Comparison of ENCODE assay signal across 10 cellular contexts in the genomic region with DNA sequence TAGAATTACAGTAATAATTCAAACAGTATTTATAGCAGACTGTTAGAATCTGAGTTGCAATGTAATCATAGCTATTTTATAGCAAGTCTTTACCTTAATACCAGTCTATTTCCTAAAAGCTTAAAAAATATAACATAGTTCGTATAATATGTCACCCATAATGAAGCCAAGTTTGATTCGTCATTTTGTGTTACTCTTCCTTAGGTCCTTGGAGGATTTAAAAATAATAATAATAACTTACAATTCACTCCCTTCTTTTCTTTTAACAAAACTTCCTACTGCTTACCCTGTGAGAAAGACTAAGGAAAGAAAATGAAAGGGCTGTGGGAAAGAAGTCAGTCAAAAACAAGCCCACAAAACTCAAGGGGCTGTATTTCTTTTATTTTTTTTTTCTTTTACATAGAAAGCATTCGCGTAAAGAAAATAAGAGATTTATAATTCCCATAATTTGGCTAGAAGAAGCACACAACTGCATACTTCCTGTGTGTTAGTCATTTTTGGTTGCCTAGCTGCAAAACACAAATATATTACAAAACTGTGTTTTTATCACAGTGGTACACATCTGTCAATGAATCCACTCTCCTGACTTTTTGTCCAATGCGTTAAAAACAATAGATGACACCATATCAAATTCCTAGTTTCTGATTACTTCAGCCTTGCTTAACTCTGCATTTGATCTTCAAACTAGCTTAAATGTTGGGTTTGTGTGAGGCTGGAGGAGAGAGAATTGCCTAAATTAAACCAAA.
DNase-seq lines count a peak whose midpoint lies in the region; FAIRE-seq and TF ChIP-seq lines count a peak whose summit lies in the region.
"Had no signal": no experiment of that assay in that cellular context is flagged by ENCODE, and none has a peak within 500 bp of the region (broad histone marks: within the 10 kb centered on the region; RNA-seq: fewer than 3 reads in every experiment).

No MANE protein-coding gene starts in this region.

- H3K4me1 ChIP-seq in breast epithelium, result no peaks in the 10 kb centered on the region

- peak overlapping the region; percentile 73 to 86 for H3K27ac ChIP-seq in breast epithelium

- H3K4me3 ChIP-seq in breast epithelium, result no peak overlapping the region

- H3K36me3 ChIP-seq in breast epithelium, result no peaks in the 10 kb centered on the region

- TF ChIP-seq POLR2A in breast epithelium (IDR thresholded peaks at IDR 0.05) (no peak), H54 (IDR thresholded peaks at IDR 0.05; ENCODE audit: low read depth, low read length) (no peak)

- TF ChIP-seq CTCF in breast epithelium (IDR thresholded peaks at IDR 0.05), result no peak

- DNase-seq in HCEC 1CT (peak; percentile 91), breast epithelium (ENCODE audit: low spot score in 2 of 2) (no peak), hepatic stellate cell (ENCODE audit: low spot score) (peak; percentile 44), smooth muscle cell of the brain vasculature (ENCODE audit: low read depth, low spot score) (peak; percentile 55), NAMALWA (ENCODE audit: low spot score) (no peak), COR-L47 (lab: John Stamatoyannopoulos, UW) (no peak), H54 (ENCODE audit: insufficient read length, low spot score) (no peak)
- DNase-seq in activated naive CD4-positive, alpha-beta T cell (lab: John Stamatoyannopoulos, UW), result no peak
- DNase-seq: Karpas-422, NCI-H82 had no signal

- no peak for FAIRE-seq in H54 (lab: Jason Lieb, UNC)

- intact Hi-C loops in breast epithelium (cut with DNase I; ENCODE audit: low total_unique reads), result no loop called here

- H3K27me3 ChIP-seq in breast epithelium, result no peaks in the 10 kb centered on the region

- no peaks in the 10 kb centered on the region for H3K9me3 ChIP-seq in breast epithelium

Comparison
In these comparisons a context has a peak if more than half of its experiments do, and no peak if none do; other contexts are left out.
1. DNase-seq: peak in HCEC 1CT (single experiment), hepatic stellate cell (single experiment) and smooth muscle cell of the brain vasculature (single experiment); none in breast epithelium (0 of 2), NAMALWA (single experiment), activated naive CD4-positive, alpha-beta T cell (0 of 4), COR-L47 (single experiment) and H54 (single experiment).